23 cellular contexts compared by ENCODE assay signal in genomic region chr5:101532430-101532829, GRCh38.
"Had no signal": no experiment of that assay in that cellular context is flagged by ENCODE, and none has a peak within 500 bp of the region (broad histone marks: within the 10 kb centered on the region; RNA-seq: fewer than 3 reads in every experiment).

No MANE protein-coding gene starts in this region.

- H3K4me1 ChIP-seq: esophagus squamous epithelium, gastrocnemius medialis, lower lobe of right lung, psoas muscle, suprapubic skin, thyroid gland had no signal

- H3K27me3 ChIP-seq: esophagus squamous epithelium, gastrocnemius medialis, ovary, suprapubic skin, thyroid gland had no signal

- H3K4me1 Mint-ChIP-seq: naive thymus-derived CD8-positive, alpha-beta T cell; nephron progenitor cell; stimulated activated naive B cell treated with anti-CD40 and anti-IgM and Interleukin-4, amounts not matched to agents 10 μg/mL and 1 μg/mL and 100 μg/mL, for 72 hours had no signal

- ATAC-seq: effector memory CD8-positive, alpha-beta T cell; gastrocnemius medialis; left ventricle myocardium superior; lower lobe of right lung; naive thymus-derived CD8-positive, alpha-beta T cell; psoas muscle; right cardiac atrium; stimulated activated naive B cell treated with anti-CD40 and anti-IgM and Interleukin-4, amounts not matched to agents 10 μg/mL and 1 μg/mL and 100 μg/mL, for 72 hours had no signal

- H3K27me3 Mint-ChIP-seq: effector memory CD8-positive, alpha-beta T cell; stimulated activated naive B cell treated with anti-CD40 and anti-IgM and Interleukin-4, amounts not matched to agents 10 μg/mL and 1 μg/mL and 100 μg/mL, for 72 hours; stimulated activated naive CD8-positive, alpha-beta T cell treated with anti-CD3 and anti-CD28 coated beads, Interleukin-15, Interleukin-2, amounts not matched to agents 100 ng/mL and 50 ng/mL, for 24 hours; type B pancreatic cell had no signal

- H3K4me3 Mint-ChIP-seq: effector memory CD8-positive, alpha-beta T cell; naive thymus-derived CD8-positive, alpha-beta T cell; nephron progenitor cell; stimulated activated naive B cell treated with anti-CD40 and anti-IgM and Interleukin-4, amounts not matched to agents 10 μg/mL and 1 μg/mL and 100 μg/mL, for 72 hours; stimulated activated naive CD8-positive, alpha-beta T cell treated with anti-CD3 and anti-CD28 coated beads, Interleukin-15, Interleukin-2, amounts not matched to agents 100 ng/mL and 50 ng/mL, for 24 hours; type B pancreatic cell had no signal

- H3K36me3 ChIP-seq: esophagus squamous epithelium, gastrocnemius medialis, lower lobe of right lung, ovary, suprapubic skin, thyroid gland had no signal

- H3K9me3 ChIP-seq: gastrocnemius medialis, lower lobe of right lung, psoas muscle, thyroid gland had no signal

- H3K27ac Mint-ChIP-seq: effector memory CD8-positive, alpha-beta T cell; naive thymus-derived CD8-positive, alpha-beta T cell; nephron progenitor cell; stimulated activated naive B cell treated with anti-CD40 and anti-IgM and Interleukin-4, amounts not matched to agents 10 μg/mL and 1 μg/mL and 100 μg/mL, for 72 hours; stimulated activated naive CD8-positive, alpha-beta T cell treated with anti-CD3 and anti-CD28 coated beads, Interleukin-15, Interleukin-2, amounts not matched to agents 100 ng/mL and 50 ng/mL, for 24 hours; type B pancreatic cell had no signal

- H3K27ac ChIP-seq: esophagus squamous epithelium, gastrocnemius medialis, lower lobe of right lung, ovary, psoas muscle, skin epidermis, suprapubic skin, thyroid gland had no signal

- H3K9me3 Mint-ChIP-seq: type B pancreatic cell had no signal

- H3K4me3 ChIP-seq: esophagus squamous epithelium, gastrocnemius medialis, lower lobe of right lung, ovary, psoas muscle, skin epidermis, suprapubic skin, thyroid gland had no signal

- DNase-seq: cortex of kidney; effector memory CD8-positive, alpha-beta T cell; erythroblast; esophagus squamous epithelium; gastrocnemius medialis; head of caudate nucleus; left ventricle myocardium superior; lower lobe of right lung; naive thymus-derived CD8-positive, alpha-beta T cell; nephron progenitor cell; occipital lobe; ovary; posterior cingulate gyrus; psoas muscle; right cardiac atrium; stimulated activated CD4-positive, alpha-beta T cell treated with anti-CD3 and anti-CD28 coated beads, Interleukin-15, amount 100 ng/mL, for 24 hours; stimulated activated CD4-positive, alpha-beta T cell treated with anti-CD3 and anti-CD28 coated beads, Interleukin-2, amount 100 ng/mL, for 48 hours; stimulated activated naive B cell treated with anti-CD40 and anti-IgM and Interleukin-4, amounts not matched to agents 10 μg/mL and 1 μg/mL and 100 μg/mL, for 72 hours; thyroid gland had no signal

- H3K36me3 Mint-ChIP-seq: naive thymus-derived CD8-positive, alpha-beta T cell; stimulated activated naive B cell treated with anti-CD40 and anti-IgM and Interleukin-4, amounts not matched to agents 10 μg/mL and 1 μg/mL and 100 μg/mL, for 72 hours; type B pancreatic cell had no signal
